2 cellular contexts compared by ENCODE assay signal in the genomic region with DNA sequence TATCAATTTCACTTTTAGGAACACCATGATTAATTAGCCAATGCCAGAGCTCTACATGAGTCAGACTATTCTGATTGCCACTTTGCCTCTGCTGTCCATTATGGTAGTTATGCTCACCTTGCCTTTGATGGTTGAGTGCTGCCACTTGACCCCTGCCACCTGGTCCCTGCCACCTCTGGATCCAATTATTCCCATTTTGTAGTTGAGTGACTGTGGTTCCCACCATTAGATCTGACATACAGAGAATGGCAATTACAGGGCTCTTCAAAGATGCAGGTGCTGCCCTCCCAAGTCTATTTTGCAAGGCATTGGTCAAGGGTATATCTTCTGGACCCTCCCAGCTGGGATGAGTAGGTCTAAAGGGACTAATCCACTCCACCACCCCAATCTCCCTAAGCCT. TPM values are rescaled to one million over a fixed set of nuclear protein-coding genes. Genes with fewer than 3 reads are reported as not detected.
"Had no signal": no experiment of that assay in that cellular context is flagged by ENCODE, and none has a peak within 500 bp of the region (broad histone marks: within the 10 kb centered on the region; RNA-seq: fewer than 3 reads in every experiment).

No MANE protein-coding gene starts in this region.

RNA-seq across cellular contexts. Expression of a gene that starts 8.3 kb away (rescaled TPM):
- total RNA-seq: activated naive CD4-positive, alpha-beta T cell treated with anti-CD3 and anti-CD28 coated beads for 36 hours; bronchial epithelial cell had no signal
